In genomic region chr1:174982971-174983689, GRCh38 we compare ENCODE assay signal across 9 cellular contexts. TPM values are rescaled to one million over a fixed set of nuclear protein-coding genes. Genes with fewer than 3 reads are reported as not detected.
DNase-seq lines count a peak whose midpoint lies in the region; ATAC-seq and TF ChIP-seq lines count a peak whose summit lies in the region.
"Had no signal": no experiment of that assay in that cellular context is flagged by ENCODE, and none has a peak within 500 bp of the region (broad histone marks: within the 10 kb centered on the region; RNA-seq: fewer than 3 reads in every experiment).

No MANE protein-coding gene starts in this region.

- intact Hi-C loops in PC-3 (cut with micrococcal nuclease): loop anchor here (1.0 kb wide), 2 partner anchors 100 to 213 kb away; no protein-coding TSS in a partner anchor

- no peaks in the 10 kb centered on the region for H3K9me3 ChIP-seq in GM23248 (ENCODE audit: low read depth)
- H3K9me3 ChIP-seq in PC-3 (ENCODE audit: low read length): no peaks in the 10 kb centered on the region
- H3K9me3 ChIP-seq: BLaER1 had no signal

- no peaks in the 10 kb centered on the region for H3K27me3 Mint-ChIP-seq in naive B cell

- H3K4me1 Mint-ChIP-seq in naive B cell: peaks cover 0 to 7% (median 2%) of the 10 kb centered on the region in 3 donors

- no peak for ATAC-seq in PC-3
- no peak for ATAC-seq in naive B cell (ENCODE audit: low read depth in 2 of 2)
- no peak for ATAC-seq in HG03565 (IDR thresholded peaks at IDR 0.05; ENCODE audit: unreplicated experiment)

- H3K9me3 Mint-ChIP-seq in naive B cell: peaks cover 0 to 2% (median 0%) of the 10 kb centered on the region in 7 donors

- DNase-seq in DMS79 treated with DMSO at 0.1 percent for 48 hours (lab: John Stamatoyannopoulos, UW) (peak; percentile 4), DMS79 (lab: John Stamatoyannopoulos, UW) (no peak), GM23248 (peak; percentile 69), PC-3 (peak; percentile 59), dedifferentiated amniotic fluid mesenchymal stem cell (ENCODE audit: extremely low spot score) (peak; percentile 50), naive B cell (peak; percentile 43), GOT3 (lab: John Stamatoyannopoulos, UW) (no peak)

- H3K36me3 ChIP-seq in GM23248 (ENCODE audit: low read depth) (no peaks in the 10 kb centered on the region), PC-3 (ENCODE audit: low read depth, low read length) (0 out of 2 replicates have a peak, but pooled peaks cover 3% of the 10 kb centered on the region)

- no peak overlapping the region for H3K4me2 ChIP-seq in GM23248 (ENCODE audit: unreplicated experiment)
- no peak overlapping the region for H3K4me2 ChIP-seq in PC-3 (ENCODE audit: low read length)
- H3K4me2 ChIP-seq: BLaER1 had no signal

- H3K9me2 ChIP-seq in GM23248 (ENCODE audit: insufficient read depth) (no peaks in the 10 kb centered on the region), PC-3 (replicated peaks; ENCODE audit: low read length) (no peaks in the 10 kb centered on the region)

- in situ Hi-C loops in GM23248 (cut with MboI): loop anchor here (25.0 kb wide), 1 partner anchor 721 kb away; no protein-coding TSS in a partner anchor

- peaks cover 8 to 32% of the 10 kb centered on the region in 2 donors for H3K36me3 Mint-ChIP-seq in naive B cell

- H3F3A ChIP-seq in GM23248 (ENCODE audit: insufficient read depth): no peaks in the 10 kb centered on the region
- no peaks in the 10 kb centered on the region for H3F3A ChIP-seq in PC-3 (ENCODE audit: low read length, unreplicated experiment)

- H3K27ac ChIP-seq in GM23248 (no peak overlapping the region), PC-3 (ENCODE audit: low read length) (no peak overlapping the region)
- H3K27ac ChIP-seq: BLaER1 had no signal

- H3K27me3 ChIP-seq in GM23248 (replicated peaks; ENCODE audit: insufficient read depth) (no peaks in the 10 kb centered on the region), PC-3 (ENCODE audit: low read length) (no peaks in the 10 kb centered on the region)
- H3K27me3 ChIP-seq: BLaER1 had no signal

- no TSS peak for BruUV-seq in PC-3 (replicated peaks; lab: Mats Ljungman, UMichigan)

- no peak overlapping the region for H3K27ac Mint-ChIP-seq in naive B cell

- TF ChIP-seq CTCF in PC-3 (conservative IDR thresholded peaks at IDR 0.05; ENCODE audit: low read depth, low read length): peak; percentile 73

- no peak overlapping the region for H3K9ac ChIP-seq in GM23248
- H3K9ac ChIP-seq in PC-3 (ENCODE audit: low read length): no peak overlapping the region
- H3K9ac ChIP-seq: BLaER1 had no signal

- H3K4me3 Mint-ChIP-seq in naive B cell: no peak overlapping the region

- H3K4me3 ChIP-seq in GM23248 (no peak overlapping the region), PC-3 (ENCODE audit: low read length) (no peak overlapping the region)
- H3K4me3 ChIP-seq: BLaER1 had no signal

- H3K4me1 ChIP-seq in GM23248 (ENCODE audit: insufficient read depth) (no peaks in the 10 kb centered on the region), PC-3 (ENCODE audit: insufficient read depth, low read length) (no peaks in the 10 kb centered on the region)
- H3K4me1 ChIP-seq: BLaER1 had no signal

- H2AFZ ChIP-seq in GM23248 (no peak overlapping the region), PC-3 (ENCODE audit: low read length) (no peak overlapping the region)

- CTCF ChIA-PET in PC-3 (lab: Charles Lee): no interaction called here

- POLR2A ChIA-PET in PC-3 (lab: Charles Lee; ENCODE audit: unreplicated experiment): no interaction called here

- no peaks in the 10 kb centered on the region for H4K20me1 ChIP-seq in GM23248 (ENCODE audit: insufficient read depth)
- H4K20me1 ChIP-seq in PC-3 (ENCODE audit: low read length): no peaks in the 10 kb centered on the region
- H4K20me1 ChIP-seq: BLaER1 had no signal

- H3K79me2 ChIP-seq in GM23248 (ENCODE audit: insufficient read depth): no peaks in the 10 kb centered on the region
- H3K79me2 ChIP-seq in PC-3 (ENCODE audit: low read length): no peaks in the 10 kb centered on the region

RNA-seq across cellular contexts. Expression of gene CACYBP, which starts 16.6 kb away (rescaled TPM):
- 71.3 and 84.8 TPM in 2 replicates for total RNA-seq in GM23248 (2014; rRNA removed; shearing (Covaris generic))
- polyA plus RNA-seq in GM23248 (2016; fragmentation: Nextera tagmentation; extraction: Ambion mirVana) (165 and 195 TPM in 2 replicates), naive B cell (ENCODE audit: low read depth in 6 of 6) (100 to 1,000 TPM; 107 to 148 (median 140) TPM)
- 342 and 498 TPM in 2 replicates for total RNA-seq in PC-3 (2014; rRNA removed)

RNA-seq across cellular contexts. Expression of gene MRPS14, which starts 40.1 kb away (rescaled TPM):
- 7.5 and 19.6 TPM in 2 replicates for total RNA-seq in GM23248 (2014; rRNA removed; shearing (Covaris generic))
- polyA plus RNA-seq in GM23248 (2016; fragmentation: Nextera tagmentation; extraction: Ambion mirVana): 62.7 and 63.7 TPM in 2 replicates
- total RNA-seq in PC-3 (2014; rRNA removed): 18.8 and 21.8 TPM in 2 replicates
- polyA plus RNA-seq in naive B cell (ENCODE audit: low read depth in 6 of 6): 10 to 100 TPM; 27.9 to 52.5 (median 43.0) TPM

Comparison
In these comparisons a context has a peak if more than half of its experiments do, and no peak if none do; other contexts are left out.
1. DNase-seq: peak in DMS79 treated with DMSO at 0.1 percent for 48 hours (single experiment), GM23248 (single experiment), PC-3 (single experiment), dedifferentiated amniotic fluid mesenchymal stem cell (single experiment) and naive B cell (single experiment); none in DMS79 (single experiment) and GOT3 (single experiment).